Comparison of ENCODE assay signal across 8 cellular contexts in genomic region chr10:119165171-119166110, GRCh38. TPM values are rescaled to one million over a fixed set of nuclear protein-coding genes. Genes with fewer than 3 reads are reported as not detected.
DNase-seq lines count a peak whose midpoint lies in the region; ATAC-seq and TF ChIP-seq lines count a peak whose summit lies in the region.

Gene SFXN4 (minus strand): TSS chr10:119165714. CDS start chr10:119165647, 67 bp downstream.

- H3K4me1 ChIP-seq in lower lobe of right lung, result peaks cover 23% of the 10 kb centered on the region

- no peaks in the 10 kb centered on the region for H3K9me3 ChIP-seq in lower lobe of right lung

- intact Hi-C loops in lower lobe of right lung (cut with DNase I), result no loop called here

- H3K36me3 ChIP-seq in lower lobe of right lung, result peaks cover 36% of the 10 kb centered on the region

- H3K27me3 ChIP-seq in lower lobe of right lung (ENCODE audit: low read depth), result no peaks in the 10 kb centered on the region

- peak within 1 kb of the TSS; percentile 91 for H3K27ac ChIP-seq in lower lobe of right lung

- DNase-seq in AG08395 (ENCODE audit: low spot score) (peak; percentile 83), NCI-H460 (ENCODE audit: extremely low read depth, low read depth) (peak; percentile 57), dermis microvascular lymphatic vessel endothelial cell (ENCODE audit: low read depth in 2 of 2) (peak; percentile 14 to 73), lower lobe of right lung (peak; percentile 90)
- DNase-seq in activated CD4-positive, alpha-beta T cell treated with anti-CD3 and anti-CD28 coated beads, Interleukin-2, amount 50 U/mL, for 24 hours (ENCODE audit: low read depth in 1 of 2, low spot score in 1 of 2), result peak; percentile 63 to 65
- peak; percentile 61 to 78 (median 74) for DNase-seq in stimulated activated CD4-positive, alpha-beta T cell treated with anti-CD3 and anti-CD28 coated beads, TNF-alpha, amount 100 ng/mL, for 24 hours (ENCODE audit: low read depth in 3 of 3)

- peak; percentile 24 for TF ChIP-seq CTCF in lower lobe of right lung (IDR thresholded peaks at IDR 0.05)

- H3K4me3 ChIP-seq in lower lobe of right lung, result peak within 1 kb of the TSS; percentile 88

- peak; percentile 85 for ATAC-seq in GM18520 (IDR thresholded peaks at IDR 0.05; ENCODE audit: unreplicated experiment)
- peak; percentile 92 for ATAC-seq in HG03045 (IDR thresholded peaks at IDR 0.05; ENCODE audit: unreplicated experiment)
- peak; percentile 99 for ATAC-seq in lower lobe of right lung

RNA-seq across cellular contexts. Expression of gene SFXN4, which starts in this region (rescaled TPM):
- total RNA-seq in NCI-H460 (2014; rRNA removed; shearing (Covaris generic)), result 50.7 and 51.0 TPM in 2 replicates
- 47.7 and 68.6 TPM in 2 replicates for polyA plus RNA-seq in NCI-H460 (2014; cell fraction: nucleus; rRNA removed)
- total RNA-seq in dermis microvascular lymphatic vessel endothelial cell (9.4 and 11.8 TPM in 2 replicates), lower lobe of right lung (14.6 TPM)

Comparison
In these comparisons a context has a peak if more than half of its experiments do, and no peak if none do; other contexts are left out.
1. Peak in every context shown above with its lines: DNase-seq, ATAC-seq, H3K4me3 ChIP-seq and H3K27ac ChIP-seq.